In genomic region chr6:90894285-90895144, GRCh38 we compare ENCODE assay signal across 15 cellular contexts.
A peak's percentile ranks its signal among the peaks of the same experiment; 100 is the strongest.
DNase-seq lines count a peak whose midpoint lies in the region; ATAC-seq and TF ChIP-seq lines count a peak whose summit lies in the region.
"Had no signal": no experiment of that assay in that cellular context is flagged by ENCODE, and none has a peak within 500 bp of the region (broad histone marks: within the 10 kb centered on the region; RNA-seq: fewer than 3 reads in every experiment).

No MANE protein-coding gene starts in this region.

- H3K4me1 ChIP-seq in PC-3 (ENCODE audit: insufficient read depth, low read length) (no peaks in the 10 kb centered on the region), mesendoderm (ENCODE audit: control insufficient read depth, low read depth, low read length) (peaks cover 5% of the 10 kb centered on the region)

- H3K18ac ChIP-seq in mesendoderm (ENCODE audit: low read length), result no peak overlapping the region

- H3K56ac ChIP-seq in mesendoderm (ENCODE audit: low read length), result no peak overlapping the region

- no peaks in the 10 kb centered on the region for H4K20me1 ChIP-seq in PC-3 (ENCODE audit: low read length)

- peak; percentile 23 for DNase-seq in DMS 273 (lab: John Stamatoyannopoulos, UW; ENCODE audit: unreplicated experiment)
- no peak for DNase-seq in DMS 273 treated with DMSO at 0.1 percent for 48 hours (lab: John Stamatoyannopoulos, UW)
- DNase-seq in PC-3, result peak; percentile 5
- peak; percentile 61 for DNase-seq in mesendoderm
- no peak for DNase-seq in NCI-H226
- DNase-seq in hypothalamus (lab: John Stamatoyannopoulos, UW), result no peak
- DNase-seq: CD8-positive, alpha-beta T cell; COR-L47; DMS53; H7 had no signal

- no peak overlapping the region for H4K5ac ChIP-seq in mesendoderm (ENCODE audit: low read length)

- no peak for TF ChIP-seq CTCF in PC-3 (conservative IDR thresholded peaks at IDR 0.05; ENCODE audit: low read depth, low read length)

- no peak overlapping the region for H4K8ac ChIP-seq in mesendoderm (ENCODE audit: low read depth, low read length)

- H2AK5ac ChIP-seq in mesendoderm (ENCODE audit: low read length), result no peak overlapping the region

- no peak overlapping the region for H3K4me3 ChIP-seq in PC-3 (ENCODE audit: low read length)
- no peak overlapping the region for H3K4me3 ChIP-seq in mesendoderm (ENCODE audit: low read length)
- H3K4me3 ChIP-seq: GM12878, GM23338 had no signal

- no peaks in the 10 kb centered on the region for H3F3A ChIP-seq in PC-3 (ENCODE audit: low read length, unreplicated experiment)

- no peak overlapping the region for H3K4ac ChIP-seq in mesendoderm (ENCODE audit: low read depth, low read length)

- no peaks in the 10 kb centered on the region for H3K9me3 ChIP-seq in PC-3 (ENCODE audit: low read length)

- H3K79me2 ChIP-seq in PC-3 (ENCODE audit: low read length) (no peaks in the 10 kb centered on the region), mesendoderm (ENCODE audit: control insufficient read depth, insufficient read depth, low read length) (no peaks in the 10 kb centered on the region)

- POLR2A ChIA-PET in PC-3 (lab: Charles Lee; ENCODE audit: unreplicated experiment), result no interaction called here

- H3K9me2 ChIP-seq in PC-3 (replicated peaks; ENCODE audit: low read length), result no peaks in the 10 kb centered on the region

- CTCF ChIA-PET in PC-3 (lab: Charles Lee), result no interaction called here

- H3K79me1 ChIP-seq in mesendoderm (ENCODE audit: low read length), result no peaks in the 10 kb centered on the region

- H3K27me3 ChIP-seq in PC-3 (ENCODE audit: low read length) (peaks cover 22% of the 10 kb centered on the region; the same call in 1 of the 2 replicates), mesendoderm (ENCODE audit: insufficient read depth, low read length, poor library complexity) (no peaks in the 10 kb centered on the region)

- H2BK120ac ChIP-seq in mesendoderm (ENCODE audit: low read depth, low read length), result no peak overlapping the region

- no peak overlapping the region for H3K4me2 ChIP-seq in PC-3 (ENCODE audit: low read length)
- no peak overlapping the region for H3K4me2 ChIP-seq in mesendoderm (ENCODE audit: low read length)
- H3K4me2 ChIP-seq: GM23338 had no signal

- H2BK5ac ChIP-seq in mesendoderm (ENCODE audit: low read length), result no peak overlapping the region

- no peak overlapping the region for H2BK15ac ChIP-seq in mesendoderm (replicated peaks; ENCODE audit: low read depth)

- H3K9ac ChIP-seq in PC-3 (ENCODE audit: low read length) (no peak overlapping the region), mesendoderm (ENCODE audit: low read length) (no peak overlapping the region)

- no CpG with 5 or more reads among the region's 9 CpGs for WGBS in mesendoderm (ENCODE audit: extremely low coverage, insufficient coverage, low lambda C conversion rate)

- ATAC-seq in PC-3, result no peak
- no peak for ATAC-seq in HG03025 (IDR thresholded peaks at IDR 0.05; ENCODE audit: low FRiP score, unreplicated experiment)
- no peak for ATAC-seq in GM19467 (IDR thresholded peaks at IDR 0.05; ENCODE audit: unreplicated experiment)
- ATAC-seq: CD8-positive, alpha-beta T cell; GM12878; GM23338 had no signal

- intact Hi-C loops in PC-3 (cut with micrococcal nuclease), result no loop called here

- no TSS peak for BruUV-seq in PC-3 (replicated peaks; lab: Mats Ljungman, UMichigan)

- H3K23ac ChIP-seq in mesendoderm (ENCODE audit: low read length), result no peak overlapping the region

- H3K27ac ChIP-seq in PC-3 (ENCODE audit: low read length) (no peak overlapping the region), mesendoderm (ENCODE audit: low read depth, low read length) (no peak overlapping the region)
- H3K27ac ChIP-seq: 22Rv1 had no signal

- no peaks in the 10 kb centered on the region for H3K36me3 ChIP-seq in PC-3 (ENCODE audit: low read depth, low read length)
- no peaks in the 10 kb centered on the region for H3K36me3 ChIP-seq in mesendoderm (ENCODE audit: control insufficient read depth, insufficient read depth, low read length)

- no peak overlapping the region for H2AFZ ChIP-seq in PC-3 (ENCODE audit: low read length)
- H2AFZ ChIP-seq: GM23338 had no signal

Comparison
In these comparisons a context has a peak if more than half of its experiments do, and no peak if none do; other contexts are left out.
1. DNase-seq: peak in DMS 273 (single experiment), PC-3 (single experiment) and mesendoderm (single experiment); none in DMS 273 treated with DMSO at 0.1 percent for 48 hours (single experiment), NCI-H226 (single experiment) and hypothalamus (0 of 51).